ENCODE assay signal across 10 cellular contexts in genomic region chr2:15539999-15540398, GRCh38. TPM values are rescaled to one million over a fixed set of nuclear protein-coding genes. Genes with fewer than 3 reads are reported as not detected.
A peak's percentile ranks its signal among the peaks of the same experiment; 100 is the strongest.
DNase-seq lines count a peak whose midpoint lies in the region; ATAC-seq, FAIRE-seq and TF ChIP-seq lines count a peak whose summit lies in the region.
"Had no signal": no experiment of that assay in that cellular context is flagged by ENCODE, and none has a peak within 500 bp of the region (broad histone marks: within the 10 kb centered on the region; RNA-seq: fewer than 3 reads in every experiment).

No MANE protein-coding gene starts in this region.

- intact Hi-C loops in GM12878 (cut with micrococcal nuclease; ENCODE audit: unreplicated experiment), result no loop called here
- intact Hi-C loops in MCF 10A (cut with micrococcal nuclease), result no loop called here

- TF ChIP-seq EP300 in GM12878 (IDR thresholded peaks at IDR 0.05; ENCODE audit: borderline replicate concordance in 1 of 2, control insufficient read depth in 1 of 2, low read depth in 2 of 2, low read length in 2 of 2), result 0 out of 4 replicates have a peak, but pooled peaks of 1 of the 2 experiments have one; percentile 19

- H3K4me3 Mint-ChIP-seq in MCF 10A (ENCODE audit: unreplicated experiment), result no peak overlapping the region
- H3K4me3 Mint-ChIP-seq: HFFc6 had no signal

- no peaks in the 10 kb centered on the region; a peak in 2 of 4 replicates for H3K36me3 ChIP-seq in GM12878 (ENCODE audit: control insufficient read depth in 2 of 2, insufficient read depth in 2 of 2, low read length in 1 of 2)

- H3K27ac Mint-ChIP-seq in activated naive CD4-positive, alpha-beta T cell treated with anti-CD3 and anti-CD28 coated beads, Interleukin-2, amount 50 U/mL, for 72 hours, result no peak overlapping the region
- H3K27ac Mint-ChIP-seq in MCF 10A (ENCODE audit: low read depth, unreplicated experiment), result no peak overlapping the region
- H3K27ac Mint-ChIP-seq: HFFc6 had no signal

- H3K79me2 ChIP-seq in GM12878 (ENCODE audit: control insufficient read depth, insufficient read depth, low read length), result no peaks in the 10 kb centered on the region

- TF ChIP-seq RAD21 in GM12878 (IDR thresholded peaks at IDR 0.05; ENCODE audit: insufficient read depth, low read depth, low read length), result no peak

- POLR2A ChIA-PET in GM12878 (lab: Charles Lee), result no interaction called here
- POLR2A ChIA-PET in MCF 10A (lab: Yijun Ruan, JAX), result no interaction called here

- SMC1A ChIA-PET in GM12878 (lab: Charles Lee; ENCODE audit: uncharacterized antibody, unreplicated experiment), result interaction anchor here (0.6 kb wide), 2 partner anchors 38 to 43 kb away, joined by 3 read pairs; no protein-coding TSS in a partner anchor

- no peaks in the 10 kb centered on the region for H3K9me3 Mint-ChIP-seq in activated naive CD4-positive, alpha-beta T cell treated with anti-CD3 and anti-CD28 coated beads, Interleukin-2, amount 50 U/mL, for 72 hours
- no peaks in the 10 kb centered on the region for H3K9me3 Mint-ChIP-seq in MCF 10A (ENCODE audit: unreplicated experiment)
- H3K9me3 Mint-ChIP-seq: HFFc6 had no signal

- H3K4me1 ChIP-seq in GM12878 (ENCODE audit: control insufficient read depth, insufficient read depth, low read length), result peaks cover 8% of the 10 kb centered on the region

- BruUV-seq in GM12878 (replicated peaks; lab: Mats Ljungman, UMichigan) (no TSS peak), MCF 10A (replicated peaks; lab: Mats Ljungman, UMichigan) (no TSS peak)

- no peaks in the 10 kb centered on the region for H3K27me3 ChIP-seq in GM12878 (replicated peaks in 1 of 2; ENCODE audit: control insufficient read depth in 2 of 2, insufficient read depth in 2 of 2, low read length in 1 of 2)

- TF ChIP-seq CTCF in GM12878 (IDR thresholded peaks at IDR 0.05 in 2 of 3, conservative IDR thresholded peaks at IDR 0.05 in 1 of 3; ENCODE audit: control insufficient read depth in 2 of 3, extremely low read depth in 1 of 3, insufficient read depth in 1 of 3, low read depth in 3 of 3, low read length in 3 of 3), result no peak
- TF ChIP-seq CTCF in MCF 10A (IDR thresholded peaks at IDR 0.05; ENCODE audit: unreplicated experiment), result no peak

- no peaks in the 10 kb centered on the region for H4K20me1 ChIP-seq in GM12878 (ENCODE audit: control insufficient read depth, insufficient read depth)

- no peak for TF ChIP-seq POLR2A in GM12878 (IDR thresholded peaks at IDR 0.05; ENCODE audit: low read depth, low read length)

- 58% methylated on average over 3 of the region's 3 CpGs for WGBS in GM12878 (ENCODE audit: insufficient coverage, insufficient replicate concordance, low lambda C conversion rate, missing lambda C conversion rate)

- H3K27ac ChIP-seq in GM12878 (ENCODE audit: control insufficient read depth, insufficient read depth), result no peak overlapping the region

- in situ Hi-C loops in GM12878 (cut with MboI), result no loop called here

- H3K36me3 Mint-ChIP-seq in activated naive CD4-positive, alpha-beta T cell treated with anti-CD3 and anti-CD28 coated beads, Interleukin-2, amount 50 U/mL, for 72 hours, result peaks cover 0 to 6% of the 10 kb centered on the region in 2 donors
- H3K36me3 Mint-ChIP-seq in MCF 10A (ENCODE audit: insufficient read depth, unreplicated experiment), result peaks cover 21% of the 10 kb centered on the region

- H3K9me3 ChIP-seq in GM12878 (replicated peaks; ENCODE audit: control insufficient read depth, insufficient read depth, low read length), result no peaks in the 10 kb centered on the region

- RAD21 ChIA-PET in GM12878 (lab: Charles Lee; ENCODE audit: unreplicated experiment), result interaction anchor here (0.6 kb wide), 1 partner anchor 13 kb away, joined by 3 read pairs; no protein-coding TSS in a partner anchor

- H3K4me3 ChIP-seq in GM12878, result no peak overlapping the region

- no peak overlapping the region for H2AFZ ChIP-seq in GM12878 (ENCODE audit: control insufficient read depth, low read depth, low read length)

- ATAC-seq in GM18867 (IDR thresholded peaks at IDR 0.05; ENCODE audit: unreplicated experiment), result peak; percentile 87
- ATAC-seq in GM21526 (IDR thresholded peaks at IDR 0.05; ENCODE audit: low FRiP score, unreplicated experiment), result peak; percentile 93
- peak; percentile 89 for ATAC-seq in HG03135 (IDR thresholded peaks at IDR 0.05; ENCODE audit: unreplicated experiment)
- ATAC-seq in GM12878, result peak; percentile 76
- no peak for ATAC-seq in activated naive CD4-positive, alpha-beta T cell treated with anti-CD3 and anti-CD28 coated beads, Interleukin-2, amount 50 U/mL, for 72 hours

- no peaks in the 10 kb centered on the region for H3K27me3 Mint-ChIP-seq in MCF 10A (ENCODE audit: insufficient read depth, unreplicated experiment)

- DNase-seq in GM12878 (ENCODE audit: low read depth, low spot score), result no peak
- DNase-seq in DMS79 treated with DMSO at 0.1 percent for 48 hours (lab: John Stamatoyannopoulos, UW), result no peak
- DNase-seq in NCI-H128 (lab: John Stamatoyannopoulos, UW; ENCODE audit: unreplicated experiment), result no peak
- DNase-seq in activated naive CD4-positive, alpha-beta T cell treated with anti-CD3 and anti-CD28 coated beads, Interleukin-2, amount 50 U/mL, for 72 hours (ENCODE audit: low spot score in 2 of 2), result no peak
- DNase-seq in MCF 10A (ENCODE audit: unreplicated experiment), result no peak
- DNase-seq: HFFc6, NCI-H1694 had no signal

- CTCF ChIA-PET in GM12878 (lab: Yijun Ruan, JAX) (interaction anchor here (0.6 kb wide), 1 partner anchor 12 kb away, joined by 5 read pairs; no protein-coding TSS in a partner anchor), MCF 10A (lab: Yijun Ruan, JAX) (interaction anchor here (0.7 kb wide), 2 partner anchors 37 to 1111 kb away, joined by 3 to 5 read pairs; no protein-coding TSS in a partner anchor)

- H3K4me2 ChIP-seq in GM12878 (ENCODE audit: control insufficient read depth, insufficient read depth), result no peak overlapping the region

- H3K4me1 Mint-ChIP-seq in MCF 10A (ENCODE audit: insufficient read depth, unreplicated experiment), result no peaks in the 10 kb centered on the region

- peak; percentile 69 for FAIRE-seq in GM12878 (lab: Jason Lieb, UNC)

- no peak overlapping the region for H3K9ac ChIP-seq in GM12878 (ENCODE audit: control insufficient read depth, insufficient read depth, low read length)

TF ChIP-seq in GM12878, 131 proteins besides CTCF, POLR2A, EP300 and RAD21 (continues in another document):
- no peak for TF ChIP-seq BCL11A (IDR thresholded peaks at IDR 0.05; ENCODE audit: low read depth, low read length)
- no peak for TF ChIP-seq CREB1 (IDR thresholded peaks at IDR 0.05; ENCODE audit: low read depth)
- no peak for TF ChIP-seq ZNF622 (IDR thresholded peaks at IDR 0.05)
- no peak for TF ChIP-seq SUPT20H (IDR thresholded peaks at IDR 0.05; ENCODE audit: borderline replicate concordance, control insufficient read depth, low read depth, low read length)
- TF ChIP-seq MYC (IDR thresholded peaks at IDR 0.05; ENCODE audit: insufficient read depth, insufficient read length, insufficient replicate concordance, low read length, severe bottlenecking), result no peak
- 0 out of 2 replicates have a peak, but pooled peaks have one; percentile 21 for TF ChIP-seq DPF2 (IDR thresholded peaks at IDR 0.05)
- no peak for TF ChIP-seq RFX5 (IDR thresholded peaks at IDR 0.05; ENCODE audit: low read depth, low read length)
- TF ChIP-seq IRF4 (IDR thresholded peaks at IDR 0.05; ENCODE audit: low read depth, low read length), result 0 out of 2 replicates have a peak, but pooled peaks have one; percentile 36
- TF ChIP-seq SPI1 (IDR thresholded peaks at IDR 0.05; ENCODE audit: borderline replicate concordance, insufficient read depth, low read depth, low read length), result peak; percentile 96

RNA-seq across cellular contexts. Expression of gene NBAS, which starts 21.1 kb away (rescaled TPM):
- total RNA-seq in GM12878 (2013; cell fraction: nucleolus; rRNA removed), result 114 and 120 TPM in 2 replicates
- total RNA-seq in GM12878 (2014; rRNA removed), result 32.5 and 33.2 TPM in 2 replicates
- 32.7 and 33.4 TPM in 2 replicates for total RNA-seq in GM12878 (2014; rRNA removed; fragmentation: Illumina TruSeq; extraction: Trizol)
- 28.5 and 33.1 TPM in 2 replicates for total RNA-seq in GM12878 (2021)
- polyA plus RNA-seq in GM12878 (2011; ENCODE audit: low read depth), result 13.2 TPM
- polyA plus RNA-seq in GM12878 (2011; rRNA removed), result 31.0 and 33.1 TPM in 2 replicates
- 26.1 and 30.6 TPM in 2 replicates for polyA plus RNA-seq in GM12878 (2011; cell fraction: cytosol; rRNA removed)
- 25.2 and 29.3 TPM in 2 replicates for polyA plus RNA-seq in GM12878 (2011; cell fraction: nucleus; rRNA removed)
- 16.6 and 21.3 TPM in 2 replicates for polyA plus RNA-seq in GM12878 (2012)
- polyA plus RNA-seq in GM12878 (2014; fragmentation: Illumina TruSeq; extraction: Trizol), result 21.3 and 22.6 TPM in 2 replicates
- 1 to 10 TPM; 4.3 to 8.5 TPM for polyA plus RNA-seq in GM12878 (2014; fragmentation: Nextera tagmentation; extraction: Ambion mirVana)
- 15.7 and 17.0 TPM in 2 replicates for polyA plus RNA-seq in GM12878 (2014; rRNA removed)
- 10 to 100 TPM; 16.2 to 19.0 TPM for polyA plus RNA-seq in GM12878 (2016; fragmentation: Nextera tagmentation; extraction: Ambion mirVana)
- polyA minus RNA-seq in GM12878 (2011; rRNA and poly(A)+ RNA removed), result 95.1 and 102 TPM in 2 replicates
- 23.9 and 28.7 TPM in 2 replicates for polyA minus RNA-seq in GM12878 (2011; cell fraction: cytosol; rRNA and poly(A)+ RNA removed)
- 48.0 and 59.1 TPM in 2 replicates for polyA minus RNA-seq in GM12878 (2011; cell fraction: nucleus; rRNA and poly(A)+ RNA removed)
- 10 to 100 TPM; 30.5 to 46.3 TPM for total RNA-seq in activated naive CD4-positive, alpha-beta T cell treated with anti-CD3 and anti-CD28 coated beads, Interleukin-2, amount 50 U/mL, for 72 hours
- 46.4 and 55.6 TPM in 2 replicates for total RNA-seq in MCF 10A (2022)

RNA-seq across cellular contexts. Expression of gene DDX1, which starts 51.7 kb away (rescaled TPM):
- total RNA-seq in GM12878 (2013; cell fraction: nucleolus; rRNA removed), result 65.5 and 69.3 TPM in 2 replicates
- total RNA-seq in GM12878 (2014; rRNA removed) (53.2 and 56.4 TPM in 2 replicates), GM12878 (2014; rRNA removed; fragmentation: Illumina TruSeq; extraction: Trizol) (93.5 and 96.5 TPM in 2 replicates), GM12878 (2021) (75.1 and 80.7 TPM in 2 replicates), MCF 10A (2022) (97.8 and 119 TPM in 2 replicates)
- polyA plus RNA-seq in GM12878 (2011; ENCODE audit: low read depth), result 37.0 TPM
- polyA plus RNA-seq in GM12878 (2011; rRNA removed) (89.0 and 139 TPM in 2 replicates), GM12878 (2014; fragmentation: Illumina TruSeq; extraction: Trizol) (97.6 and 110 TPM in 2 replicates), GM12878 (2014; fragmentation: Nextera tagmentation; extraction: Ambion mirVana) (10 to 100 TPM; 65.7 to 82.3 TPM), GM12878 (2014; rRNA removed) (50.1 and 61.5 TPM in 2 replicates), GM12878 (2016; fragmentation: Nextera tagmentation; extraction: Ambion mirVana) (100 to 1,000 TPM; 131 to 134 TPM)
- polyA plus RNA-seq in GM12878 (2011; cell fraction: cytosol; rRNA removed), result 31.7 and 33.9 TPM in 2 replicates
- 52.5 and 68.9 TPM in 2 replicates for polyA plus RNA-seq in GM12878 (2011; cell fraction: nucleus; rRNA removed)
- polyA plus RNA-seq in GM12878 (2012), result 45.2 and 47.3 TPM in 2 replicates
- 32.3 and 43.1 TPM in 2 replicates for polyA minus RNA-seq in GM12878 (2011; rRNA and poly(A)+ RNA removed)
- 20.0 and 26.4 TPM in 2 replicates for polyA minus RNA-seq in GM12878 (2011; cell fraction: cytosol; rRNA and poly(A)+ RNA removed)
- 18.1 and 28.9 TPM in 2 replicates for polyA minus RNA-seq in GM12878 (2011; cell fraction: nucleus; rRNA and poly(A)+ RNA removed)
- 10 to 100 TPM; 30.4 to 82.4 TPM for total RNA-seq in activated naive CD4-positive, alpha-beta T cell treated with anti-CD3 and anti-CD28 coated beads, Interleukin-2, amount 50 U/mL, for 72 hours

Comparison
In these comparisons a context has a peak if more than half of its experiments do, and no peak if none do; other contexts are left out.
1. ATAC-seq: peak in GM18867 (single experiment), GM21526 (single experiment), HG03135 (single experiment) and GM12878 (single experiment); none in activated naive CD4-positive, alpha-beta T cell treated with anti-CD3 and anti-CD28 coated beads, Interleukin-2, amount 50 U/mL, for 72 hours (0 of 2).